Comparison of ENCODE assay signal across 8 cellular contexts in the genomic region with DNA sequence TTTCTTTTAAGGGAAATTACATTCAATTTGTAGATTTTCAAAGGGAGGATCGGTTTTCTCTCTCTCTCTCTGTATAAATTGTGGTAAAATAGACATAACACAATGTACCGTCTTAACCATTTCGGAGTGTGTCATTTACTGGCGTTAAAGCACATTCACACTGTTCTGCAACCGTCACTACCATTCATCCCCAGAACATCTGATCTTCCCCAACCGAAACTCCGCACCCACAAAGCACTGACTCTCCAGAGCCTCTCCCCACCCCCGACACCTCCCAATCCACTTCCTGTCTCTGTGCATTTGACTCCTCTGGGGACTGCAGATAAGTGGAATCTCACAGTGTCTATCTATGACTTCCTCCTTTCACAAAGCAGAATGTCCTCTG. TPM values are rescaled to one million over a fixed set of nuclear protein-coding genes. Genes with fewer than 3 reads are reported as not detected.
DNase-seq lines count a peak whose midpoint lies in the region; ATAC-seq, FAIRE-seq and TF ChIP-seq lines count a peak whose summit lies in the region.

No MANE protein-coding gene starts in this region.

- H3K4me3 Mint-ChIP-seq in T-helper 1 cell treated with Interleukin-12 subunit alpha and Interleukin-12 subunit beta and Interleukin-4 antibody, amounts not matched to agents 30 μg/mL and 1 μg/mL, for 36 hours = peak overlapping the region; percentile 80

- DNase-seq in GM18507 (ENCODE audit: extremely low spot score, insufficient read length, low read depth) (peak; percentile 55), esophagus squamous epithelium (lab: John Stamatoyannopoulos, UW) (no peak), SW 1271 (lab: John Stamatoyannopoulos, UW) (no peak), NCI-H1930 (lab: John Stamatoyannopoulos, UW) (no peak)
- DNase-seq in stimulated activated CD4-positive, alpha-beta T cell treated with anti-CD3 and anti-CD28 coated beads, Interleukin-4, amount 100 ng/mL, for 48 hours (ENCODE audit: low read depth in 2 of 2) = peak; percentile 58 to 76

- no peaks in the 10 kb centered on the region for H3K27me3 ChIP-seq in esophagus squamous epithelium

- no peak overlapping the region for H3K4me3 ChIP-seq in esophagus squamous epithelium

- peaks cover 12% of the 10 kb centered on the region for H3K36me3 Mint-ChIP-seq in T-helper 1 cell treated with Interleukin-12 subunit alpha and Interleukin-12 subunit beta and Interleukin-4 antibody, amounts not matched to agents 30 μg/mL and 1 μg/mL, for 36 hours (ENCODE audit: low read depth)

- no peak for TF ChIP-seq CTCF in esophagus squamous epithelium (IDR thresholded peaks at IDR 0.05)

- peaks cover 3% of the 10 kb centered on the region for H3K9me3 Mint-ChIP-seq in T-helper 1 cell treated with Interleukin-12 subunit alpha and Interleukin-12 subunit beta and Interleukin-4 antibody, amounts not matched to agents 30 μg/mL and 1 μg/mL, for 36 hours

- H3K9me3 ChIP-seq in esophagus squamous epithelium = no peaks in the 10 kb centered on the region

- H3K27ac ChIP-seq in esophagus squamous epithelium = peak overlapping the region in 3 of 4 donors; percentile 43 to 64 (median 50)

- intact Hi-C loops in esophagus squamous epithelium (cut with DNase I) = no loop called here

- no peak for ATAC-seq in HG02610 (IDR thresholded peaks at IDR 0.05; ENCODE audit: unreplicated experiment)
- ATAC-seq in GM21528 (IDR thresholded peaks at IDR 0.05; ENCODE audit: low FRiP score, unreplicated experiment) = no peak

- peak overlapping the region; percentile 95 for H3K27ac Mint-ChIP-seq in T-helper 1 cell treated with Interleukin-12 subunit alpha and Interleukin-12 subunit beta and Interleukin-4 antibody, amounts not matched to agents 30 μg/mL and 1 μg/mL, for 36 hours

- H3K27me3 Mint-ChIP-seq in T-helper 1 cell treated with Interleukin-12 subunit alpha and Interleukin-12 subunit beta and Interleukin-4 antibody, amounts not matched to agents 30 μg/mL and 1 μg/mL, for 36 hours (ENCODE audit: low read depth) = no peaks in the 10 kb centered on the region

- H3K36me3 ChIP-seq in esophagus squamous epithelium = no peaks in the 10 kb centered on the region

- H3K4me1 ChIP-seq in esophagus squamous epithelium = peaks cover 10 to 40% (median 14%) of the 10 kb centered on the region in 3 donors

- peaks cover 19% of the 10 kb centered on the region for H3K4me1 Mint-ChIP-seq in T-helper 1 cell treated with Interleukin-12 subunit alpha and Interleukin-12 subunit beta and Interleukin-4 antibody, amounts not matched to agents 30 μg/mL and 1 μg/mL, for 36 hours (ENCODE audit: low read depth)

- 74 to 75% methylated on average over 8 of the region's 8 CpGs for WGBS in esophagus squamous epithelium, 2 donors

- peak in 1 of 4 donors; percentile 41 for TF ChIP-seq POLR2A in esophagus squamous epithelium (IDR thresholded peaks at IDR 0.05)

- FAIRE-seq in GM18507 (lab: Jason Lieb, UNC) = peak; percentile 91

RNA-seq across cellular contexts. Expression of gene GRAMD4, which starts 15.9 kb away (rescaled TPM):
- 100 to 1,000 TPM in 1 of 4 donors, 10 to 100 TPM in 3; 27.0 to 122 (median 33.3) TPM for total RNA-seq in esophagus squamous epithelium

Comparison
In these comparisons a context has a peak if more than half of its experiments do, and no peak if none do; other contexts are left out.
1. DNase-seq: peak in GM18507 (single experiment) and stimulated activated CD4-positive, alpha-beta T cell treated with anti-CD3 and anti-CD28 coated beads, Interleukin-4, amount 100 ng/mL, for 48 hours (2 of 2); none in esophagus squamous epithelium (single experiment), SW 1271 (0 of 2) and NCI-H1930 (0 of 2).